8 cellular contexts compared by ENCODE assay signal in the genomic region with DNA sequence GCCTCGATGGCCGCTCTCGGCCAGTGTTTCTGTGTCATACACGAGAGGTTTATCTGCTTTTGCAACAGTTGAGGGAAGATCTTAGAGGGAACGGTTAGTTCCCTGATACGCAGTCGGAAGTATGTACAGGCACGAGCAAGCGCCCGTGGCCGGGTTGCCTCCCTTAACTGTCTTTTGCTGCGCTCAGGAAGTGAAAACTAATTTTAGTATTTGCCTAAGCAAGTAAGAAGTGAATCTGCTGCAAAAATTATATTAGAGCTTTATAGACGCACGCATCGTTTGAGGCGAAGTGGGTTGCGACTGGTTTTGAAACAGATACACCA. TPM values are rescaled to one million over a fixed set of nuclear protein-coding genes. Genes with fewer than 3 reads are reported as not detected.
DNase-seq lines count a peak whose midpoint lies in the region; FAIRE-seq and TF ChIP-seq lines count a peak whose summit lies in the region.

No MANE protein-coding gene starts in this region.

- no peaks in the 10 kb centered on the region for H3K9me3 ChIP-seq in MG63

- DNase-seq in GM18507 (ENCODE audit: extremely low spot score, insufficient read length, low read depth) (no peak), H7 (no peak), MG63 (no peak), glutamatergic neuron (no peak), posterior vena cava (ENCODE audit: low spot score) (peak; percentile 87), HuH-7 (ENCODE audit: low spot score) (no peak), putamen (ENCODE audit: low spot score) (no peak)
- no peak for DNase-seq in activated T-helper 1 cell treated with anti-CD3 and anti-CD28 coated beads, Interleukin-12 subunit alpha, Interleukin-12 subunit beta, Interleukin-2, Interleukin-4 antibody, amounts not matched to agents 30 ng/mL and 10 ng/mL and 1 ng/mL, durations not matched to agents 14 hours and 24 hours and 36 hours (ENCODE audit: low spot score)

- TF ChIP-seq CTCF in glutamatergic neuron (IDR thresholded peaks at IDR 0.05; ENCODE audit: partially characterized antibody, unreplicated experiment), result no peak

- H3K4me3 ChIP-seq in H7 (ENCODE audit: insufficient read depth, low read depth, low read length) (peak overlapping the region; percentile 83), MG63 (peak overlapping the region; percentile 71)

- no peaks in the 10 kb centered on the region for H3K9me3 Mint-ChIP-seq in activated T-helper 1 cell treated with anti-CD3 and anti-CD28 coated beads, Interleukin-12 subunit alpha, Interleukin-12 subunit beta, Interleukin-2, Interleukin-4 antibody, amounts not matched to agents 30 ng/mL and 10 ng/mL and 1 ng/mL, durations not matched to agents 14 hours and 24 hours and 36 hours
- H3K9me3 Mint-ChIP-seq in glutamatergic neuron (ENCODE audit: unreplicated experiment), result no peaks in the 10 kb centered on the region

- no peaks in the 10 kb centered on the region for H3K36me3 ChIP-seq in H7 (replicated peaks; ENCODE audit: control insufficient read depth, insufficient read depth, low read length)
- H3K36me3 ChIP-seq in MG63, result no peaks in the 10 kb centered on the region

- H3K4me3 Mint-ChIP-seq in activated T-helper 1 cell treated with anti-CD3 and anti-CD28 coated beads, Interleukin-12 subunit alpha, Interleukin-12 subunit beta, Interleukin-2, Interleukin-4 antibody, amounts not matched to agents 30 ng/mL and 10 ng/mL and 1 ng/mL, durations not matched to agents 14 hours and 24 hours and 36 hours, result peak overlapping the region; percentile 88
- peak overlapping the region; percentile 73 for H3K4me3 Mint-ChIP-seq in glutamatergic neuron (ENCODE audit: unreplicated experiment)

- peak overlapping the region; percentile 89 for H3K27ac Mint-ChIP-seq in activated T-helper 1 cell treated with anti-CD3 and anti-CD28 coated beads, Interleukin-12 subunit alpha, Interleukin-12 subunit beta, Interleukin-2, Interleukin-4 antibody, amounts not matched to agents 30 ng/mL and 10 ng/mL and 1 ng/mL, durations not matched to agents 14 hours and 24 hours and 36 hours
- H3K27ac Mint-ChIP-seq in glutamatergic neuron (ENCODE audit: unreplicated experiment), result no peak overlapping the region

- no peaks in the 10 kb centered on the region for H3K36me3 Mint-ChIP-seq in activated T-helper 1 cell treated with anti-CD3 and anti-CD28 coated beads, Interleukin-12 subunit alpha, Interleukin-12 subunit beta, Interleukin-2, Interleukin-4 antibody, amounts not matched to agents 30 ng/mL and 10 ng/mL and 1 ng/mL, durations not matched to agents 14 hours and 24 hours and 36 hours (ENCODE audit: low read depth)
- H3K36me3 Mint-ChIP-seq in glutamatergic neuron (ENCODE audit: unreplicated experiment), result no peaks in the 10 kb centered on the region

- peaks cover 5% of the 10 kb centered on the region for H3K27me3 ChIP-seq in H7 (ENCODE audit: control insufficient read depth, insufficient read depth, low read length)
- no peaks in the 10 kb centered on the region for H3K27me3 ChIP-seq in MG63

- H3K27me3 Mint-ChIP-seq in activated T-helper 1 cell treated with anti-CD3 and anti-CD28 coated beads, Interleukin-12 subunit alpha, Interleukin-12 subunit beta, Interleukin-2, Interleukin-4 antibody, amounts not matched to agents 30 ng/mL and 10 ng/mL and 1 ng/mL, durations not matched to agents 14 hours and 24 hours and 36 hours (ENCODE audit: insufficient read depth), result peaks cover 2% of the 10 kb centered on the region
- H3K27me3 Mint-ChIP-seq in glutamatergic neuron (ENCODE audit: unreplicated experiment), result no peaks in the 10 kb centered on the region

- FAIRE-seq in GM18507 (lab: Jason Lieb, UNC), result peak; percentile 85

- intact Hi-C loops in activated T-helper 1 cell treated with anti-CD3 and anti-CD28 coated beads, Interleukin-12 subunit alpha, Interleukin-12 subunit beta, Interleukin-2, Interleukin-4 antibody, amounts not matched to agents 30 ng/mL and 10 ng/mL and 1 ng/mL, durations not matched to agents 14 hours and 24 hours and 36 hours (cut with micrococcal nuclease), result loop anchor here (2.0 kb wide), 2 partner anchors 22 to 68 kb away; no protein-coding TSS in a partner anchor
- intact Hi-C loops in posterior vena cava (cut with DNase I), result no loop called here

- peaks cover 53% of the 10 kb centered on the region for H3K4me1 Mint-ChIP-seq in activated T-helper 1 cell treated with anti-CD3 and anti-CD28 coated beads, Interleukin-12 subunit alpha, Interleukin-12 subunit beta, Interleukin-2, Interleukin-4 antibody, amounts not matched to agents 30 ng/mL and 10 ng/mL and 1 ng/mL, durations not matched to agents 14 hours and 24 hours and 36 hours (ENCODE audit: low read depth)
- H3K4me1 Mint-ChIP-seq in glutamatergic neuron (ENCODE audit: low read depth, unreplicated experiment), result peaks cover 1% of the 10 kb centered on the region

RNA-seq across cellular contexts. Expression of gene MTM1, which starts 0.7 kb away (rescaled TPM):
- 15.9 and 22.4 TPM in 2 replicates for total RNA-seq in H7 (2014; rRNA removed; shearing (Covaris generic))
- 8.7 and 9.1 TPM in 2 replicates for total RNA-seq in MG63 (2014; rRNA removed; shearing (Covaris generic); ENCODE audit: low replicate concordance)
- 24.1 and 24.3 TPM in 2 replicates for total RNA-seq in activated T-helper 1 cell treated with anti-CD3 and anti-CD28 coated beads, Interleukin-12 subunit alpha, Interleukin-12 subunit beta, Interleukin-2, Interleukin-4 antibody, amounts not matched to agents 30 ng/mL and 10 ng/mL and 1 ng/mL, durations not matched to agents 14 hours and 24 hours and 36 hours
- 7.4 TPM for total RNA-seq in glutamatergic neuron (ENCODE audit: unreplicated experiment)
- total RNA-seq in posterior vena cava, result 10 to 100 TPM; 14.7 to 16.6 TPM
